Comparison of ENCODE assay signal across 17 cellular contexts in genomic region chr1:222784371-222784770, GRCh38. TPM values are rescaled to one million over a fixed set of nuclear protein-coding genes. Genes with fewer than 3 reads are reported as not detected.
"Had no signal": no experiment of that assay in that cellular context is flagged by ENCODE, and none has a peak within 500 bp of the region (broad histone marks: within the 10 kb centered on the region; RNA-seq: fewer than 3 reads in every experiment).

No MANE protein-coding gene starts in this region.

- H3K4me3 ChIP-seq: heart right ventricle, prostate gland, right lobe of liver, transverse colon, vagina had no signal

- H3K4me1 ChIP-seq: prostate gland, right lobe of liver had no signal

- H3K9me3 ChIP-seq: heart right ventricle, prostate gland, right lobe of liver, transverse colon, vagina had no signal

- ATAC-seq: foreskin keratinocyte; heart right ventricle; left lobe of liver; naive thymus-derived CD8-positive, alpha-beta T cell; right lobe of liver had no signal

- DNase-seq: activated CD4-positive, alpha-beta T cell treated with anti-CD3 and anti-CD28 coated beads, Interleukin-2, amount 10 ng/mL, durations not matched to agents 24 days and 14 days; activated CD4-positive, CD25-positive, alpha-beta regulatory T cell; activated CD8-positive, alpha-beta memory T cell treated with anti-CD3 and anti-CD28 coated beads, Interleukin-2, amount 50 U/mL, for 48 hours; activated naive CD4-positive, alpha-beta T cell treated with Interleukin-2 at 50 U/mL for 16 hours; brain microvascular endothelial cell; effector memory CD4-positive, alpha-beta T cell; foreskin keratinocyte; heart right ventricle; islet precursor cell; mammary epithelial cell; naive thymus-derived CD8-positive, alpha-beta T cell; right lobe of liver; T-helper 2 cell; transverse colon had no signal

- H3K27me3 ChIP-seq: right lobe of liver, vagina had no signal

- H3K27ac ChIP-seq: brain microvascular endothelial cell, foreskin keratinocyte, prostate gland, right lobe of liver, transverse colon, vagina had no signal

RNA-seq across cellular contexts. Expression of gene FAM177B, which starts 47.4 kb away (rescaled TPM):
- total RNA-seq: activated CD4-positive, alpha-beta T cell treated with anti-CD3 and anti-CD28 coated beads, Interleukin-2, amount 10 ng/mL, durations not matched to agents 24 days and 14 days; foreskin keratinocyte; heart right ventricle; left lobe of liver; mammary epithelial cell; vagina had no signal
- polyA plus RNA-seq: foreskin keratinocyte; mammary epithelial cell; naive thymus-derived CD8-positive, alpha-beta T cell had no signal
